12 cellular contexts compared by ENCODE assay signal in the genomic region with DNA sequence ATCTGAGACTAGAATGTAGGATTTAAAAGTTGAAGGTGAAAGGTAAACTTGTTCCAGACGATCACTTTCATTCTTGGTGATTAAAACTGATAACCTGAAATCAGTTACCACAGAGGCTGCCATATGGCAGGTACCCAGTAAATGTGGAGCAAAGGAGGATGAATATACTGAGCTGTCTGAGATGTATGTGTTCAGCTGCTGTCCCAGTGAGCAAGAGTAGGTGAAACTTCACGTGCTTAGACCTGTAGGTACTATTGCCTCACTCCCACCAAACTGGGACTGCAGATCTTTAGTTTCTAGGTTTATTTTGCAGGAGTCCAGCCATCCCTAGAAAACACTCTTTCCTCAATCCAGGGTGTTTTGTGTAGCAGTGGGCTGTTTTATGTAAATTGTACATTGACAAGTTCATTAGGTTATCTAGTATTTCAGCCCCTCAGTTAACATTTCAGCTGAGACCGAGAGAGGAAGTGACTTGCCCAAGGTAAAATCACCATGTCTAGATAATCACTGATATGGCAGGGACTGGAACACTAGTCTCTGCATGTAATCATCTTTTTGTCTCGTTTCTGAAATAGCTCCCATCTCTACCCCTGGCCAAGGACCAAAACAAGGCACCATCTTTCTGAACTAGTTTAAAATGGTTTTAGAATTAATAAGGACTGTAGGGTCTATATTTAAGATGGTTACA.
DNase-seq lines count a peak whose midpoint lies in the region; ATAC-seq and TF ChIP-seq lines count a peak whose summit lies in the region.
"Had no signal": no experiment of that assay in that cellular context is flagged by ENCODE, and none has a peak within 500 bp of the region (broad histone marks: within the 10 kb centered on the region; RNA-seq: fewer than 3 reads in every experiment).

No MANE protein-coding gene starts in this region.

- H3K9me3 Mint-ChIP-seq in memory B cell: no peaks in the 10 kb centered on the region

- DNase-seq in memory B cell (ENCODE audit: low spot score in 2 of 2) (no peak), aorta (no peak), mucosa of gallbladder (ENCODE audit: low spot score) (no peak), SHP77 (lab: John Stamatoyannopoulos, UW) (no peak), NCI-H2227 treated with DMSO at 0.1 percent for 48 hours (lab: John Stamatoyannopoulos, UW) (no peak)
- DNase-seq: islet precursor cell, NCI-H526 treated with DMSO at 0.1 percent for 48 hours had no signal

- no peaks in the 10 kb centered on the region for H3K27me3 Mint-ChIP-seq in memory B cell

- peaks cover 15% of the 10 kb centered on the region for H3K36me3 Mint-ChIP-seq in memory B cell

- peaks cover 29% of the 10 kb centered on the region for H3K4me1 Mint-ChIP-seq in memory B cell

- peak overlapping the region; percentile 77 for H3K4me3 Mint-ChIP-seq in memory B cell

- peak overlapping the region; percentile 6 for H3K4me2 ChIP-seq in DOHH2 (ENCODE audit: low read length)
- peak overlapping the region; percentile 53 for H3K4me2 ChIP-seq in OCI-LY1 (ENCODE audit: low read length)

- H3K27ac ChIP-seq in DOHH2 (ENCODE audit: low read depth, low read length) (no peak overlapping the region), OCI-LY1 (ENCODE audit: low read depth, low read length, poor library complexity, severe bottlenecking) (peak overlapping the region; percentile 61), aorta (ENCODE audit: low read depth in 1 of 2, low read length in 2 of 2) (no peak overlapping the region)
- H3K27ac ChIP-seq: cardiac muscle cell had no signal

- ATAC-seq in GM19452 (IDR thresholded peaks at IDR 0.05; ENCODE audit: unreplicated experiment) (peak; percentile 61), memory B cell (ENCODE audit: low read depth) (peak; percentile 73), aorta (ENCODE audit: low FRiP score) (no peak)

- H2AFZ ChIP-seq in OCI-LY1 (ENCODE audit: low read length): no peak overlapping the region

- H3F3A ChIP-seq in DOHH2 (ENCODE audit: control insufficient read depth, insufficient read depth): no peaks in the 10 kb centered on the region
- H3F3A ChIP-seq in OCI-LY1 (ENCODE audit: insufficient read depth, low read length): no peaks in the 10 kb centered on the region

- H3K27me3 ChIP-seq in DOHH2 (ENCODE audit: control insufficient read depth, low read length): no peaks in the 10 kb centered on the region
- H3K27me3 ChIP-seq in OCI-LY1 (ENCODE audit: insufficient read depth, low read length): no peaks in the 10 kb centered on the region
- no peaks in the 10 kb centered on the region for H3K27me3 ChIP-seq in aorta (ENCODE audit: control insufficient read depth in 1 of 2, insufficient read depth in 2 of 2, low read length in 1 of 2)
- H3K27me3 ChIP-seq: cardiac muscle cell had no signal

- peaks cover 12% of the 10 kb centered on the region for H3K4me1 ChIP-seq in DOHH2 (ENCODE audit: control insufficient read depth, low read length)
- peaks cover 23% of the 10 kb centered on the region for H3K4me1 ChIP-seq in OCI-LY1 (ENCODE audit: insufficient read depth, low read length, severe bottlenecking)
- no peaks in the 10 kb centered on the region for H3K4me1 ChIP-seq in aorta (ENCODE audit: control insufficient read depth in 1 of 2, insufficient read depth in 2 of 2, low read length in 2 of 2)
- H3K4me1 ChIP-seq: HAP-1 had no signal

- H3K4me3 ChIP-seq in DOHH2 (ENCODE audit: low read length) (no peak overlapping the region), OCI-LY1 (ENCODE audit: low read depth, low read length, poor library complexity, severe bottlenecking) (peak overlapping the region; percentile 20), aorta (ENCODE audit: low read length in 2 of 2) (no peak overlapping the region)
- H3K4me3 ChIP-seq: cardiac muscle cell, HAP-1 had no signal

- H3K9me3 ChIP-seq in DOHH2 (ENCODE audit: control insufficient read depth, insufficient read depth, low read length) (no peaks in the 10 kb centered on the region), OCI-LY1 (ENCODE audit: low read length) (no peaks in the 10 kb centered on the region), aorta (ENCODE audit: control insufficient read depth, low read length) (no peaks in the 10 kb centered on the region)
- H3K9me3 ChIP-seq: HAP-1 had no signal

- no peak for TF ChIP-seq CTCF in DOHH2 (IDR thresholded peaks at IDR 0.05; ENCODE audit: low read depth, low read length, poor library complexity, severe bottlenecking)
- no peak for TF ChIP-seq CTCF in OCI-LY1 (IDR thresholded peaks at IDR 0.05; ENCODE audit: low read length)

- H3K9me2 ChIP-seq in DOHH2 (replicated peaks; ENCODE audit: control insufficient read depth, low read length) (no peaks in the 10 kb centered on the region), OCI-LY1 (ENCODE audit: low read depth, low read length) (no peaks in the 10 kb centered on the region)

- peaks cover 22% of the 10 kb centered on the region for H3K36me3 ChIP-seq in DOHH2 (ENCODE audit: control insufficient read depth, low read length)
- H3K36me3 ChIP-seq in OCI-LY1 (ENCODE audit: insufficient read depth, low read length): peaks cover 26% of the 10 kb centered on the region; the same call in 1 of the 2 replicates
- peaks cover 7 to 10% of the 10 kb centered on the region in 2 donors for H3K36me3 ChIP-seq in aorta (ENCODE audit: control insufficient read depth in 1 of 2, insufficient read depth in 2 of 2, low read length in 1 of 2)
- H3K36me3 ChIP-seq: cardiac muscle cell had no signal

- H4K20me1 ChIP-seq in DOHH2 (ENCODE audit: control insufficient read depth, insufficient read depth, low read depth, low read length): no peaks in the 10 kb centered on the region; the same call in 1 of the 2 replicates
- no peaks in the 10 kb centered on the region for H4K20me1 ChIP-seq in OCI-LY1 (ENCODE audit: insufficient read depth, low read length)

- no peak overlapping the region; the same call in 1 of the 2 replicates for H3K9ac ChIP-seq in OCI-LY1 (ENCODE audit: low read length)

- 69% methylated on average over 4 of the region's 4 CpGs for WGBS in aorta, 2 donors

- peaks cover 45% of the 10 kb centered on the region for H3K79me2 ChIP-seq in DOHH2 (ENCODE audit: control insufficient read depth, low read length)
- H3K79me2 ChIP-seq in OCI-LY1 (ENCODE audit: insufficient read depth, low read length): no peaks in the 10 kb centered on the region

- intact Hi-C loops in aorta (cut with DNase I): no loop called here

- H3K27ac Mint-ChIP-seq in memory B cell: peak overlapping the region; percentile 91
